Comparison of ENCODE assay signal across 1 cellular context in genomic region chr11:117426297-117426685, GRCh38.
TF ChIP-seq lines count a peak whose summit lies in the region.

No MANE protein-coding gene starts in this region.

TF ChIP-seq in HCT116, 20 proteins besides CTCF, POLR2A, EP300 and RAD21 (continued from another document):
- TF ChIP-seq, protein P1, sequence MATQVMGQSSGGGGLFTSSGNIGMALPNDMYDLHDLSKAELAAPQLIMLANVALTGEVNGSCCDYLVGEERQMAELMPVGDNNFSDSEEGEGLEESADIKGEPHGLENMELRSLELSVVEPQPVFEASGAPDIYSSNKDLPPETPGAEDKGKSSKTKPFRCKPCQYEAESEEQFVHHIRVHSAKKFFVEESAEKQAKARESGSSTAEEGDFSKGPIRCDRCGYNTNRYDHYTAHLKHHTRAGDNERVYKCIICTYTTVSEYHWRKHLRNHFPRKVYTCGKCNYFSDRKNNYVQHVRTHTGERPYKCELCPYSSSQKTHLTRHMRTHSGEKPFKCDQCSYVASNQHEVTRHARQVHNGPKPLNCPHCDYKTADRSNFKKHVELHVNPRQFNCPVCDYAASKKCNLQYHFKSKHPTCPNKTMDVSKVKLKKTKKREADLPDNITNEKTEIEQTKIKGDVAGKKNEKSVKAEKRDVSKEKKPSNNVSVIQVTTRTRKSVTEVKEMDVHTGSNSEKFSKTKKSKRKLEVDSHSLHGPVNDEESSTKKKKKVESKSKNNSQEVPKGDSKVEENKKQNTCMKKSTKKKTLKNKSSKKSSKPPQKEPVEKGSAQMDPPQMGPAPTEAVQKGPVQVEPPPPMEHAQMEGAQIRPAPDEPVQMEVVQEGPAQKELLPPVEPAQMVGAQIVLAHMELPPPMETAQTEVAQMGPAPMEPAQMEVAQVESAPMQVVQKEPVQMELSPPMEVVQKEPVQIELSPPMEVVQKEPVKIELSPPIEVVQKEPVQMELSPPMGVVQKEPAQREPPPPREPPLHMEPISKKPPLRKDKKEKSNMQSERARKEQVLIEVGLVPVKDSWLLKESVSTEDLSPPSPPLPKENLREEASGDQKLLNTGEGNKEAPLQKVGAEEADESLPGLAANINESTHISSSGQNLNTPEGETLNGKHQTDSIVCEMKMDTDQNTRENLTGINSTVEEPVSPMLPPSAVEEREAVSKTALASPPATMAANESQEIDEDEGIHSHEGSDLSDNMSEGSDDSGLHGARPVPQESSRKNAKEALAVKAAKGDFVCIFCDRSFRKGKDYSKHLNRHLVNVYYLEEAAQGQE (IDR thresholded peaks at IDR 0.05; ENCODE audit: low read depth) = no peak
